Comparison of ENCODE assay signal across 31 cellular contexts in genomic region chr22:40033586-40034380, GRCh38. TPM values are rescaled to one million over a fixed set of nuclear protein-coding genes. Genes with fewer than 3 reads are reported as not detected.
A peak's percentile ranks its signal among the peaks of the same experiment; 100 is the strongest.
DNase-seq lines count a peak whose midpoint lies in the region; ATAC-seq, FAIRE-seq and TF ChIP-seq lines count a peak whose summit lies in the region.
"Had no signal": no experiment of that assay in that cellular context is flagged by ENCODE, and none has a peak within 500 bp of the region (broad histone marks: within the 10 kb centered on the region; RNA-seq: fewer than 3 reads in every experiment).

No MANE protein-coding gene starts in this region.

- H2BK5ac ChIP-seq in trophoblast cell (ENCODE audit: low read depth, low read length, poor library complexity), result no peak overlapping the region

- H2AK5ac ChIP-seq in trophoblast cell (ENCODE audit: low read length), result no peak overlapping the region

- no peak overlapping the region for H3K23ac ChIP-seq in trophoblast cell (ENCODE audit: low read length)

- no peak overlapping the region for H3K14ac ChIP-seq in trophoblast cell (ENCODE audit: low read length)

- no peak overlapping the region for H2BK120ac ChIP-seq in trophoblast cell (ENCODE audit: insufficient read depth, low read length, poor library complexity)

- no peak for FAIRE-seq in D721Med (lab: Jason Lieb, UNC)
- FAIRE-seq: GM18507, TTC549 had no signal

- peaks cover 1% of the 10 kb centered on the region for H3K9me3 ChIP-seq in trophoblast cell (ENCODE audit: insufficient read depth, low read depth, low read length)
- H3K9me3 ChIP-seq: ascending aorta, thoracic aorta had no signal

- H3K4me1 ChIP-seq in trophoblast cell (ENCODE audit: control insufficient read depth in 1 of 2, insufficient read depth in 2 of 2, low read length in 2 of 2), result no peaks in the 10 kb centered on the region
- H3K4me1 ChIP-seq: ascending aorta had no signal

- H3K27me3 ChIP-seq in trophoblast cell (ENCODE audit: insufficient read depth, low read length), result no peaks in the 10 kb centered on the region
- H3K27me3 ChIP-seq: ascending aorta had no signal

- TF ChIP-seq CTCF in D721Med (IDR thresholded peaks at IDR 0.05; ENCODE audit: insufficient read depth, missing control alignments), result no peak

- H3K4me3 ChIP-seq in trophoblast cell (ENCODE audit: low read depth, low read length), result peak overlapping the region; percentile 18
- H3K4me3 ChIP-seq: ascending aorta, coronary artery, thoracic aorta had no signal

- WGBS in trophoblast cell (ENCODE audit: extremely low coverage, insufficient coverage, insufficient read length), result no CpG with 5 or more reads among the region's 12 CpGs

- peak; percentile 39 for DNase-seq in NCI-H1436 (lab: John Stamatoyannopoulos, UW)
- no peak for DNase-seq in NCI-H1436 treated with DMSO at 0.1 percent for 48 hours (lab: John Stamatoyannopoulos, UW)
- peak; percentile 67 for DNase-seq in NCI-H1092 (lab: John Stamatoyannopoulos, UW)
- DNase-seq in NCI-H2227 treated with DMSO at 0.1 percent for 48 hours (lab: John Stamatoyannopoulos, UW), result peak; percentile 46
- no peak for DNase-seq in trophoblast cell
- DNase-seq in D721Med (ENCODE audit: insufficient read length, low spot score), result no peak
- DNase-seq: activated CD4-positive, alpha-beta T cell treated with anti-CD3 and anti-CD28 coated beads, Interleukin-2, amount 50 U/mL, for 4 hours; CD4-positive, alpha-beta memory T cell; effector memory CD4-positive, alpha-beta T cell; GF-D8; glutamatergic neuron; islet precursor cell; left ventricle myocardium superior; midbrain; MM.1S; naive thymus-derived CD4-positive, alpha-beta T cell; NCI-H187 treated with DMSO at 0.1 percent for 48 hours; NCI-H510A; occipital lobe; RPMI8226; stimulated activated naive CD8-positive, alpha-beta T cell treated with anti-CD3 and anti-CD28 coated beads, Interleukin-15, Interleukin-2, amounts not matched to agents 100 U/mL and 50 U/mL, for 24 hours; T-helper 1 cell had no signal

- H2BK12ac ChIP-seq in trophoblast cell (ENCODE audit: low read length), result no peak overlapping the region

- no peak overlapping the region for H4K12ac ChIP-seq in trophoblast cell (ENCODE audit: low read depth, low read length)

- no peak overlapping the region for H3K27ac ChIP-seq in trophoblast cell (ENCODE audit: low read depth, low read length)
- H3K27ac ChIP-seq: ascending aorta, coronary artery, KMS-11, thoracic aorta had no signal

- H3K18ac ChIP-seq in trophoblast cell (ENCODE audit: low read length), result no peak overlapping the region

- no peak overlapping the region for H3K4me2 ChIP-seq in trophoblast cell (ENCODE audit: low read length)
- H3K4me2 ChIP-seq: KMS-11 had no signal

- no peak overlapping the region for H4K91ac ChIP-seq in trophoblast cell (ENCODE audit: low read depth, low read length)

- H3K9ac ChIP-seq in trophoblast cell (ENCODE audit: low read length), result no peak overlapping the region
- H3K9ac ChIP-seq: KMS-11 had no signal

- H3K79me1 ChIP-seq in trophoblast cell (ENCODE audit: low read length), result no peaks in the 10 kb centered on the region

- no peak overlapping the region for H4K8ac ChIP-seq in trophoblast cell (ENCODE audit: low read depth, low read length)

- H3K36me3 ChIP-seq in trophoblast cell (ENCODE audit: control insufficient read depth in 1 of 2, insufficient read depth in 2 of 2, low read length in 2 of 2), result no peaks in the 10 kb centered on the region
- H3K36me3 ChIP-seq: ascending aorta, thoracic aorta had no signal

- H3K79me2 ChIP-seq in trophoblast cell (ENCODE audit: control insufficient read depth, insufficient read depth, low read length, poor library complexity), result no peaks in the 10 kb centered on the region

- H2AFZ ChIP-seq in trophoblast cell (ENCODE audit: insufficient read depth, low read length, poor library complexity), result no peak overlapping the region

- ATAC-seq in GM18867 (IDR thresholded peaks at IDR 0.05; ENCODE audit: unreplicated experiment), result no peak
- no peak for ATAC-seq in GM18909 (IDR thresholded peaks at IDR 0.05; ENCODE audit: poor library complexity, unreplicated experiment)
- ATAC-seq: activated naive CD4-positive, alpha-beta T cell treated with anti-CD3 and anti-CD28 coated beads, Interleukin-2, amount 50 U/mL, for 72 hours; left ventricle myocardium superior; naive thymus-derived CD4-positive, alpha-beta T cell; stimulated activated naive CD8-positive, alpha-beta T cell treated with anti-CD3 and anti-CD28 coated beads, Interleukin-15, Interleukin-2, amounts not matched to agents 100 U/mL and 50 U/mL, for 24 hours had no signal

- no peak overlapping the region for H3K4ac ChIP-seq in trophoblast cell (ENCODE audit: low read depth, low read length)

RNA-seq across cellular contexts. Expression of gene FAM83F, which starts 39.0 kb away (rescaled TPM):
- polyA plus RNA-seq in trophoblast cell (2013), result 3.1 and 3.3 TPM in 2 replicates
- polyA plus RNA-seq: CD4-positive, alpha-beta memory T cell had no signal

Comparison
In these comparisons a context has a peak if more than half of its experiments do, and no peak if none do; other contexts are left out.
1. DNase-seq: peak in NCI-H1436 (single experiment), NCI-H1092 (single experiment) and NCI-H2227 treated with DMSO at 0.1 percent for 48 hours (single experiment); none in NCI-H1436 treated with DMSO at 0.1 percent for 48 hours (single experiment), trophoblast cell (0 of 2) and D721Med (single experiment).